In genomic region chr2:199458017-199458805, GRCh38 we compare ENCODE assay signal across 8 cellular contexts. TPM values are rescaled to one million over a fixed set of nuclear protein-coding genes. Genes with fewer than 3 reads are reported as not detected.
DNase-seq lines count a peak whose midpoint lies in the region; ATAC-seq and TF ChIP-seq lines count a peak whose summit lies in the region.

No MANE protein-coding gene starts in this region.

- H3K4me1 Mint-ChIP-seq in WTC11, result peaks cover 26% of the 10 kb centered on the region

- H3K27me3 Mint-ChIP-seq in WTC11 (ENCODE audit: low read depth), result peaks cover 58% of the 10 kb centered on the region

- no peaks in the 10 kb centered on the region for H3K36me3 Mint-ChIP-seq in WTC11

- CTCF ChIA-PET in WTC11 (lab: Charles Lee), result interaction anchor here (0.6 to 3.3 kb wide), 7 partner anchors 10 to 550 kb away, joined by 3 to 30 read pairs (median 4); no protein-coding TSS in a partner anchor

- in situ Hi-C loops in G401 (cut with HindIII; ENCODE audit: low sequenced_read_pairs), result no loop called here

- H3K27ac Mint-ChIP-seq in WTC11, result no peak overlapping the region

- ATAC-seq in GM19463 (IDR thresholded peaks at IDR 0.05; ENCODE audit: unreplicated experiment), result peak; percentile 18
- peak; percentile 2 for ATAC-seq in WTC11
- peak; percentile 11 for ATAC-seq in omental fat pad (ENCODE audit: low FRiP score)

- H3K9me3 Mint-ChIP-seq in WTC11, result no peaks in the 10 kb centered on the region

- H3K9me3 ChIP-seq in MG63, result no peaks in the 10 kb centered on the region

- peak; percentile 64 for DNase-seq in COR-L47 (lab: John Stamatoyannopoulos, UW)
- DNase-seq in MG63, result peak; percentile 72
- peak; percentile 67 for DNase-seq in WTC11 (ENCODE audit: low spot score)
- DNase-seq in fibroblast of peridontal ligament (ENCODE audit: extremely low read depth), result peak; percentile 62
- DNase-seq in omental fat pad (ENCODE audit: low spot score), result no peak
- no peak for DNase-seq in C1 segment of cervical spinal cord (lab: John Stamatoyannopoulos, UW)
- DNase-seq in G401 (ENCODE audit: low spot score), result no peak

- H3K4me3 Mint-ChIP-seq in WTC11, result peak overlapping the region; percentile 92

- POLR2A ChIA-PET in WTC11 (lab: Charles Lee), result interaction anchor here (1.2 kb wide), 1 partner anchor 30 kb away, joined by 3 read pairs; no protein-coding TSS in a partner anchor

- TF ChIP-seq CTCF in WTC11 (IDR thresholded peaks at IDR 0.05), result no peak
- no peak for TF ChIP-seq CTCF in omental fat pad (IDR thresholded peaks at IDR 0.05)

- peaks cover 4% of the 10 kb centered on the region; the same call in 1 of the 2 replicates for H3K36me3 ChIP-seq in MG63

- no peaks in the 10 kb centered on the region for H3K27me3 ChIP-seq in MG63

- H3K4me3 ChIP-seq in MG63, result peak overlapping the region; percentile 90

TF ChIP-seq in WTC11, 78 proteins besides CTCF, POLR2A, EP300 and RAD21:
- no peak for TF ChIP-seq ZNF512 (CRISPR knock-in tag; IDR thresholded peaks at IDR 0.05; ENCODE audit: borderline replicate concordance)
- TF ChIP-seq OVOL2 (CRISPR knock-in tag; IDR thresholded peaks at IDR 0.05; ENCODE audit: borderline replicate concordance), result no peak
- no peak for TF ChIP-seq ERG (CRISPR knock-in tag; IDR thresholded peaks at IDR 0.05)
- TF ChIP-seq JAZF1 (CRISPR knock-in tag; IDR thresholded peaks at IDR 0.05), result no peak
- no peak for TF ChIP-seq SMAD3 (CRISPR knock-in tag; IDR thresholded peaks at IDR 0.05; ENCODE audit: borderline replicate concordance)
- no peak for TF ChIP-seq NFATC4 (CRISPR knock-in tag; IDR thresholded peaks at IDR 0.05)
- TF ChIP-seq AR (CRISPR knock-in tag; IDR thresholded peaks at IDR 0.05), result no peak
- TF ChIP-seq PRDM15 (CRISPR knock-in tag; IDR thresholded peaks at IDR 0.05), result peak; percentile 22; the same call in 1 of the 2 replicates
- peak; percentile 32; the same call in 1 of the 2 replicates for TF ChIP-seq ZNF317 (CRISPR knock-in tag; IDR thresholded peaks at IDR 0.05; ENCODE audit: borderline replicate concordance, low read depth)
- no peak for TF ChIP-seq ZNF671 (CRISPR knock-in tag; IDR thresholded peaks at IDR 0.05)
- 0 out of 2 replicates have a peak, but pooled peaks have one; percentile 23 for TF ChIP-seq NFE2L1 (CRISPR knock-in tag; IDR thresholded peaks at IDR 0.05)
- TF ChIP-seq ZNF263 (CRISPR knock-in tag; IDR thresholded peaks at IDR 0.05; ENCODE audit: low read depth), result peak; percentile 77
- 0 out of 2 replicates have a peak, but pooled peaks have one; percentile 56 for TF ChIP-seq FOXP4 (CRISPR knock-in tag; IDR thresholded peaks at IDR 0.05)
- peak; percentile 18; the same call in 1 of the 2 replicates for TF ChIP-seq FOXK1 (CRISPR knock-in tag; IDR thresholded peaks at IDR 0.05)
- TF ChIP-seq TCF7 (CRISPR knock-in tag; IDR thresholded peaks at IDR 0.05; ENCODE audit: low read depth), result 0 out of 2 replicates have a peak, but pooled peaks have one; percentile 3
- TF ChIP-seq IRF1 (CRISPR knock-in tag; IDR thresholded peaks at IDR 0.05), result peak; percentile 37; the same call in 1 of the 2 replicates
- peak; percentile 87 for TF ChIP-seq ETV6 (CRISPR knock-in tag; IDR thresholded peaks at IDR 0.05)

RNA-seq across cellular contexts. Expression of gene SATB2, which starts 0.5 kb away (rescaled TPM):
- 3.4 and 5.1 TPM in 2 replicates for total RNA-seq in MG63 (2014; rRNA removed; shearing (Covaris generic); ENCODE audit: low replicate concordance)
- 14.9 to 22.1 TPM (median 16.6 TPM) in 3 replicates for total RNA-seq in WTC11 (2021)
- total RNA-seq in omental fat pad, result 1 to 10 TPM; 1.7 to 4.1 (median 2.7) TPM
- not detected in 2 replicates for total RNA-seq in G401 (2014; rRNA removed; shearing (Covaris generic))

Comparison
In these comparisons a context has a peak if more than half of its experiments do, and no peak if none do; other contexts are left out.
1. DNase-seq: peak in COR-L47 (single experiment), MG63 (single experiment), WTC11 (single experiment) and fibroblast of peridontal ligament (single experiment); none in omental fat pad (single experiment), C1 segment of cervical spinal cord (0 of 14) and G401 (single experiment).
2. Peak in every context shown above with its lines, with median percentiles within 50 percentile points of each other: ATAC-seq.